11 cellular contexts compared by ENCODE assay signal in the genomic region with DNA sequence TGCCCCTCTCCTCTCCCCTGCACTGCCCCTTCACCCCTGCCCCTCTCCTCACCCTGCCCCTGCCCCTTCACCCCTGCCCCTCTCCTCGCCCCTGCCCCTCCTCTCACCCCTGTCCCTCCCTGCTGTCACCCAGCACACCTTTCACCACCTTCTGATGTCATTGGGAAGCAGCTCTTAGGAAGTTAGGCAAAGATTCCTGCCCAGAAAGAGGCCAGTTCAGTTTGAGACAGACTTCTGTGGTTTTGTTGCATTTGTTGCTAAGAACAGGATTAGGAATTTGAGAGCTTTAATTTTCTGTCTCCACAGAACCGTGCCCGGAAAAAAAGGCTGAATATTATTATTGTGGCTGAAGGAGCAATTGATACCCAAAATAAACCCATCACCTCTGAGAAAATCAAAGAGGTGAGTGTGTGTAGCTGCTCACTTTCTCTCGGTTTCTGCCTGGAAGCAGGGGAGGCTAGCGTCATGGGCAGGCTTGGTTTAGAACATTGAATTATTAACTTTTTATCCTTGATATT. TPM values are rescaled to one million over a fixed set of nuclear protein-coding genes. Genes with fewer than 3 reads are reported as not detected.
A peak's percentile ranks its signal among the peaks of the same experiment; 100 is the strongest.
DNase-seq lines count a peak whose midpoint lies in the region; ATAC-seq, FAIRE-seq and TF ChIP-seq lines count a peak whose summit lies in the region.
"Had no signal": no experiment of that assay in that cellular context is flagged by ENCODE, and none has a peak within 500 bp of the region (broad histone marks: within the 10 kb centered on the region; RNA-seq: fewer than 3 reads in every experiment).

No MANE protein-coding gene starts in this region.

- no peaks in the 10 kb centered on the region for H3K27me3 Mint-ChIP-seq in CD4-positive, alpha-beta T cell
- no peaks in the 10 kb centered on the region for H3K27me3 Mint-ChIP-seq in activated CD4-positive, alpha-beta T cell treated with anti-CD3 and anti-CD28 coated beads, Interleukin-2, amount 10 ng/mL, durations not matched to agents 24 days and 14 days

- CTCF ChIA-PET in CD4-positive, alpha-beta T cell (lab: Charles Lee), result no interaction called here

- TF ChIP-seq EP300 in stomach (IDR thresholded peaks at IDR 0.05), result no peak

- H3K9me3 Mint-ChIP-seq in CD4-positive, alpha-beta T cell, result no peaks in the 10 kb centered on the region
- no peaks in the 10 kb centered on the region for H3K9me3 Mint-ChIP-seq in activated CD4-positive, alpha-beta T cell treated with anti-CD3 and anti-CD28 coated beads, Interleukin-2, amount 10 ng/mL, durations not matched to agents 24 days and 14 days

- no peaks in the 10 kb centered on the region for H3K9me3 ChIP-seq in breast epithelium
- H3K9me3 ChIP-seq in kidney (ENCODE audit: control insufficient read depth in 1 of 2, low read length in 2 of 2), result no peaks in the 10 kb centered on the region
- H3K9me3 ChIP-seq in stomach, result no peaks in the 10 kb centered on the region
- no peaks in the 10 kb centered on the region for H3K9me3 ChIP-seq in CD4-positive, alpha-beta T cell (ENCODE audit: control insufficient read depth, low read length)
- H3K9me3 ChIP-seq: uterus had no signal

- FAIRE-seq in kidney (lab: Jason Lieb, UNC), result no peak

- POLR2A ChIA-PET in CD4-positive, alpha-beta T cell (lab: Charles Lee), result no interaction called here

- H3K27ac Mint-ChIP-seq in CD4-positive, alpha-beta T cell, result no peak overlapping the region
- H3K27ac Mint-ChIP-seq in activated CD4-positive, alpha-beta T cell treated with anti-CD3 and anti-CD28 coated beads, Interleukin-2, amount 10 ng/mL, durations not matched to agents 24 days and 14 days, result no peak overlapping the region

- H3K4me1 Mint-ChIP-seq in CD4-positive, alpha-beta T cell (ENCODE audit: low read depth), result no peaks in the 10 kb centered on the region
- peaks cover 1% of the 10 kb centered on the region for H3K4me1 Mint-ChIP-seq in activated CD4-positive, alpha-beta T cell treated with anti-CD3 and anti-CD28 coated beads, Interleukin-2, amount 10 ng/mL, durations not matched to agents 24 days and 14 days

- H3K36me3 ChIP-seq in breast epithelium (no peaks in the 10 kb centered on the region), kidney (ENCODE audit: control insufficient read depth in 1 of 2, insufficient read depth in 2 of 2, low read length in 2 of 2) (peaks cover 0 to 4% of the 10 kb centered on the region in 2 donors), stomach (peaks cover 24 to 80% (median 64%) of the 10 kb centered on the region in 4 donors)
- H3K36me3 ChIP-seq: uterus had no signal

- TF ChIP-seq POLR2A in breast epithelium (IDR thresholded peaks at IDR 0.05) (no peak), stomach (IDR thresholded peaks at IDR 0.05) (no peak)

- H3K9ac ChIP-seq in kidney (ENCODE audit: low read length in 2 of 2), result peak overlapping the region; percentile 34 to 61

- intact Hi-C loops in breast epithelium (cut with DNase I; ENCODE audit: low total_unique reads), result no loop called here
- intact Hi-C loops in kidney (cut with DNase I), result no loop called here
- intact Hi-C loops in stomach (cut with DNase I; ENCODE audit: low total_unique reads), result no loop called here
- intact Hi-C loops in CD4-positive, alpha-beta T cell (cut with DNase I, micrococcal nuclease), result no loop called here
- intact Hi-C loops in activated CD4-positive, alpha-beta T cell treated with anti-CD3 and anti-CD28 coated beads, Interleukin-2, amount 10 ng/mL, durations not matched to agents 24 days and 14 days (cut with micrococcal nuclease), result no loop called here

- no peak for TF ChIP-seq CTCF in breast epithelium (IDR thresholded peaks at IDR 0.05)
- no peak for TF ChIP-seq CTCF in kidney (IDR thresholded peaks at IDR 0.05; ENCODE audit: borderline replicate concordance, extremely low read depth, insufficient read depth)
- TF ChIP-seq CTCF in stomach (IDR thresholded peaks at IDR 0.05), result no peak
- no peak for TF ChIP-seq CTCF in CD4-positive, alpha-beta T cell (IDR thresholded peaks at IDR 0.05)

- DNase-seq in H4 (ENCODE audit: low spot score) (peak; percentile 58), breast epithelium (ENCODE audit: low spot score in 2 of 2) (no peak), kidney (peak; percentile 52), stomach (no peak), occipital lobe (lab: John Stamatoyannopoulos, UW) (no peak)
- no peak for DNase-seq in CD4-positive, alpha-beta T cell
- no peak for DNase-seq in activated CD4-positive, alpha-beta T cell treated with anti-CD3 and anti-CD28 coated beads, Interleukin-2, amount 10 ng/mL, durations not matched to agents 24 days and 14 days
- DNase-seq: GF-D8, NCI-H510A had no signal

- H3K4me3 Mint-ChIP-seq in CD4-positive, alpha-beta T cell, result no peak overlapping the region
- no peak overlapping the region for H3K4me3 Mint-ChIP-seq in activated CD4-positive, alpha-beta T cell treated with anti-CD3 and anti-CD28 coated beads, Interleukin-2, amount 10 ng/mL, durations not matched to agents 24 days and 14 days

- WGBS in stomach, 5 donors, result 60 to 91% (median 76%) methylated on average over 4 to 5 of the region's 5 CpGs

- H3K36me3 Mint-ChIP-seq in CD4-positive, alpha-beta T cell (ENCODE audit: low read depth), result peaks cover 81% of the 10 kb centered on the region
- H3K36me3 Mint-ChIP-seq in activated CD4-positive, alpha-beta T cell treated with anti-CD3 and anti-CD28 coated beads, Interleukin-2, amount 10 ng/mL, durations not matched to agents 24 days and 14 days (ENCODE audit: low read depth), result peaks cover 76% of the 10 kb centered on the region

- ATAC-seq in CD4-positive, alpha-beta T cell (ENCODE audit: poor library complexity), result no peak
- ATAC-seq in GM21423 (IDR thresholded peaks at IDR 0.05; ENCODE audit: unreplicated experiment), result no peak

- H3K27me3 ChIP-seq in breast epithelium, result no peaks in the 10 kb centered on the region
- no peaks in the 10 kb centered on the region for H3K27me3 ChIP-seq in stomach
- no peaks in the 10 kb centered on the region for H3K27me3 ChIP-seq in CD4-positive, alpha-beta T cell (ENCODE audit: control insufficient read depth, insufficient read depth, low read length)
- H3K27me3 ChIP-seq: uterus had no signal

- H3K4me3 ChIP-seq in breast epithelium (peak overlapping the region in 2 of 3 donors; percentile 16 to 47), kidney (ENCODE audit: low read length in 2 of 2) (peak overlapping the region; percentile 4 to 16), stomach (no peak overlapping the region)
- H3K4me3 ChIP-seq: uterus had no signal

- H3K4me1 ChIP-seq in breast epithelium (no peaks in the 10 kb centered on the region), kidney (ENCODE audit: control insufficient read depth in 1 of 2, insufficient read depth in 1 of 2, low read depth in 1 of 2, low read length in 2 of 2) (peaks cover 12 to 20% of the 10 kb centered on the region in 2 donors), stomach (peaks cover 0 to 14% (median 10%) of the 10 kb centered on the region in 4 donors)
- H3K4me1 ChIP-seq: uterus had no signal

- H3K27ac ChIP-seq in breast epithelium, result peak overlapping the region; percentile 86 to 88
- peak overlapping the region; percentile 88 to 97 for H3K27ac ChIP-seq in kidney (ENCODE audit: low read depth in 2 of 2, low read length in 2 of 2)
- peak overlapping the region in 4 of 5 donors; percentile 39 to 82 (median 65) for H3K27ac ChIP-seq in stomach
- H3K27ac ChIP-seq in CD4-positive, alpha-beta T cell (ENCODE audit: low read depth, low read length), result no peak overlapping the region

RNA-seq across cellular contexts. Expression of gene PFKP, which starts 39.6 kb away (rescaled TPM):
- 98.8 and 119 TPM in 2 replicates for total RNA-seq in H4 (2014; rRNA removed; shearing (Covaris generic))
- total RNA-seq in breast epithelium, result 10 to 100 TPM; 16.0 to 37.0 (median 32.9) TPM
- 139 TPM for total RNA-seq in kidney
- 51.2 TPM for polyA plus RNA-seq in kidney (ENCODE audit: insufficient read depth, low read depth, low replicate concordance)
- total RNA-seq in stomach, result 100 to 1,000 TPM in 1 of 5 donors, 10 to 100 TPM in 4; 11.2 to 155 (median 38.7) TPM
- 10 to 100 TPM; 14.1 to 62.9 (median 20.0) TPM for polyA plus RNA-seq in stomach
- 10 to 100 TPM; 32.2 to 38.9 TPM for total RNA-seq in CD4-positive, alpha-beta T cell
- 284 and 294 TPM in 2 replicates for total RNA-seq in activated CD4-positive, alpha-beta T cell treated with anti-CD3 and anti-CD28 coated beads, Interleukin-2, amount 10 ng/mL, durations not matched to agents 24 days and 14 days
- total RNA-seq in occipital lobe, result 76.3 TPM

Comparison
In these comparisons a context has a peak if more than half of its experiments do, and no peak if none do; other contexts are left out.
1. DNase-seq: peak in H4 (single experiment) and kidney (single experiment); none in breast epithelium (0 of 2), stomach (single experiment), CD4-positive, alpha-beta T cell (0 of 10), activated CD4-positive, alpha-beta T cell treated with anti-CD3 and anti-CD28 coated beads, Interleukin-2, amount 10 ng/mL, durations not matched to agents 24 days and 14 days (single experiment) and occipital lobe (single experiment).
2. H3K4me3 ChIP-seq: peak in breast epithelium (2 of 3) and kidney (2 of 2); none in stomach (0 of 4).